11 cellular contexts compared by ENCODE assay signal in the genomic region with DNA sequence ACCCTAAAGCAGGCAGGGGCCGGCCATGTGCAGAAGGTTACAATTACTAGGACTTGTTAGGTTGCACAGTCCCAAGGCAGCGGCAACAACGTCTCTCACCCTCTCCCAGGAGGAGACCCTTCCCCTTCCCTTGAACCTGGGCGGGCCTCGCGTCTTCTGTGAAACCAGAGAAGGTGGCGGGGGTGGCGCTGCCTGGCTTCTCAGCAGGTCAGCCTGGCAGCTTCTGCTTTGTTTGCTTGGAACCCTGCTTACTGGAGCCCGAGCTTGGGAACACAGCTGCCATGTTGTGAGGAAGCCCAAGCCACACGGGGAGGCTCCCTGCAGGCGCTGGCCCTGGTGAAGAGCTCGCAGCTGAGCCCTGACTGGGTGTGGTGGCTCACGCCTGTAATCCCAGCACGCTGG. TPM values are rescaled to one million over a fixed set of nuclear protein-coding genes. Genes with fewer than 3 reads are reported as not detected.
DNase-seq lines count a peak whose midpoint lies in the region; ATAC-seq, FAIRE-seq and TF ChIP-seq lines count a peak whose summit lies in the region.
"Had no signal": no experiment of that assay in that cellular context is flagged by ENCODE, and none has a peak within 500 bp of the region (broad histone marks: within the 10 kb centered on the region; RNA-seq: fewer than 3 reads in every experiment).

No MANE protein-coding gene starts in this region.

- intact Hi-C loops in pancreas (cut with DNase I): no loop called here

- no peak for FAIRE-seq in pancreas (lab: Jason Lieb, UNC)
- FAIRE-seq: islet of Langerhans had no signal

- peaks cover 6% of the 10 kb centered on the region for H3K36me3 Mint-ChIP-seq in chondrocyte (ENCODE audit: low read depth)

- H3K9me2 ChIP-seq in Karpas-422 (replicated peaks; ENCODE audit: insufficient read depth, low read length): no peaks in the 10 kb centered on the region

- 70 to 85% methylated on average over 14 of the region's 14 CpGs for WGBS in pancreas, 2 donors

- no peak for TF ChIP-seq CTCF in GM12865 (IDR thresholded peaks at IDR 0.05; ENCODE audit: insufficient read depth, low read depth, low read length, missing control alignments)
- TF ChIP-seq CTCF in chondrocyte (IDR thresholded peaks at IDR 0.05): no peak
- TF ChIP-seq CTCF in pancreas (IDR thresholded peaks at IDR 0.05): no peak

- H3K27ac ChIP-seq in Karpas-422 (ENCODE audit: low read length) (no peak overlapping the region), pancreas (peak overlapping the region in 1 of 4 donors; percentile 25)
- H3K27ac ChIP-seq: BLaER1 treated with 17β-estradiol and CSF1 and Interleukin-3, amounts not matched to agents 10 nM and 100 nM had no signal

- peak; percentile 6 for DNase-seq in GM12865 (ENCODE audit: low read depth)
- DNase-seq in Karpas-422: peak; percentile 58
- DNase-seq in chondrocyte (ENCODE audit: low spot score): peak; percentile 80
- DNase-seq in pancreas: peak in 4 of 6 donors; percentile 26 to 79 (median 48)
- no peak for DNase-seq in NCI-H2107 (lab: John Stamatoyannopoulos, UW)
- DNase-seq in GF-D8 (lab: John Stamatoyannopoulos, UW): no peak
- DNase-seq: NCI-H1105 treated with DMSO at 0.1 percent for 48 hours, NCI-H446 treated with DMSO at 0.1 percent for 48 hours had no signal

- H4K20me1 ChIP-seq in Karpas-422 (ENCODE audit: insufficient read depth, low read depth, low read length): peaks cover 13% of the 10 kb centered on the region

- ATAC-seq in pancreas (no peak), GM18511 (IDR thresholded peaks at IDR 0.05; ENCODE audit: unreplicated experiment) (no peak)

- H3K79me2 ChIP-seq in Karpas-422 (ENCODE audit: low read length): no peaks in the 10 kb centered on the region

- H3K27me3 ChIP-seq in Karpas-422 (ENCODE audit: low read length) (no peaks in the 10 kb centered on the region), pancreas (no peaks in the 10 kb centered on the region)
- H3K27me3 ChIP-seq: BLaER1 treated with 17β-estradiol and CSF1 and Interleukin-3, amounts not matched to agents 10 nM and 100 nM had no signal

- H3K4me3 Mint-ChIP-seq in chondrocyte (ENCODE audit: unreplicated experiment): no peak overlapping the region

- no peaks in the 10 kb centered on the region for H3K9me3 ChIP-seq in Karpas-422 (ENCODE audit: low read length)
- H3K9me3 ChIP-seq in pancreas: no peaks in the 10 kb centered on the region

- H3K4me1 ChIP-seq in Karpas-422 (ENCODE audit: low read length): peaks cover 37% of the 10 kb centered on the region
- peaks cover 8 to 15% (median 8%) of the 10 kb centered on the region in 3 donors for H3K4me1 ChIP-seq in pancreas

- H3K4me1 Mint-ChIP-seq in chondrocyte (ENCODE audit: low read depth): peaks cover 13% of the 10 kb centered on the region

- no peak overlapping the region for H3K27ac Mint-ChIP-seq in chondrocyte (ENCODE audit: unreplicated experiment)

- H3K27me3 Mint-ChIP-seq in chondrocyte (ENCODE audit: low read depth): no peaks in the 10 kb centered on the region

- no peak overlapping the region for H2AFZ ChIP-seq in Karpas-422 (ENCODE audit: low read length)

- peaks cover 4% of the 10 kb centered on the region for H3K9me3 Mint-ChIP-seq in chondrocyte (ENCODE audit: low read depth)

- no peak overlapping the region for H3K4me2 ChIP-seq in Karpas-422 (ENCODE audit: low read depth, low read length, poor library complexity, severe bottlenecking)

- no peak overlapping the region for H3K4me3 ChIP-seq in GM12865 (ENCODE audit: low read depth, low read length)
- no peak overlapping the region for H3K4me3 ChIP-seq in Karpas-422 (ENCODE audit: low read length)
- H3K4me3 ChIP-seq in pancreas: no peak overlapping the region
- H3K4me3 ChIP-seq: BLaER1 treated with 17β-estradiol and CSF1 and Interleukin-3, amounts not matched to agents 10 nM and 100 nM had no signal

- no peak overlapping the region for H3K9ac ChIP-seq in Karpas-422 (ENCODE audit: low read length)
- H3K9ac ChIP-seq: BLaER1 treated with 17β-estradiol and CSF1 and Interleukin-3, amounts not matched to agents 10 nM and 100 nM had no signal

- H3K36me3 ChIP-seq in Karpas-422 (ENCODE audit: insufficient read depth, low read length): peaks cover 16% of the 10 kb centered on the region
- peaks cover 3 to 21% (median 20%) of the 10 kb centered on the region in 3 donors for H3K36me3 ChIP-seq in pancreas

RNA-seq across cellular contexts. Expression of gene MKNK2, which starts 15.5 kb away (rescaled TPM):
- total RNA-seq in Karpas-422 (2014; rRNA removed; shearing (Covaris generic); ENCODE audit: low replicate concordance): 526 and 862 TPM in 2 replicates
- total RNA-seq in chondrocyte: 32.8 to 127 TPM (median 125 TPM) in 3 replicates
- total RNA-seq in pancreas: 100 to 1,000 TPM; 178 to 446 (median 252) TPM
- 100 to 1,000 TPM; 102 to 143 TPM for polyA plus RNA-seq in pancreas

RNA-seq across cellular contexts. Expression of gene BTBD2, which starts 20.1 kb away (rescaled TPM):
- total RNA-seq in Karpas-422 (2014; rRNA removed; shearing (Covaris generic); ENCODE audit: low replicate concordance): 66.8 and 112 TPM in 2 replicates
- total RNA-seq in chondrocyte (61.0 to 66.2 TPM (median 65.9 TPM) in 3 replicates), pancreas (10 to 100 TPM; 33.9 to 46.4 (median 36.6) TPM)
- 10 to 100 TPM; 35.6 to 44.4 TPM for polyA plus RNA-seq in pancreas

Comparison
In these comparisons a context has a peak if more than half of its experiments do, and no peak if none do; other contexts are left out.
1. DNase-seq: peak in GM12865 (single experiment), Karpas-422 (single experiment), chondrocyte (single experiment) and pancreas (4 of 6); none in NCI-H2107 (single experiment) and GF-D8 (single experiment).